Comparison of ENCODE assay signal across 31 cellular contexts in the genomic region with DNA sequence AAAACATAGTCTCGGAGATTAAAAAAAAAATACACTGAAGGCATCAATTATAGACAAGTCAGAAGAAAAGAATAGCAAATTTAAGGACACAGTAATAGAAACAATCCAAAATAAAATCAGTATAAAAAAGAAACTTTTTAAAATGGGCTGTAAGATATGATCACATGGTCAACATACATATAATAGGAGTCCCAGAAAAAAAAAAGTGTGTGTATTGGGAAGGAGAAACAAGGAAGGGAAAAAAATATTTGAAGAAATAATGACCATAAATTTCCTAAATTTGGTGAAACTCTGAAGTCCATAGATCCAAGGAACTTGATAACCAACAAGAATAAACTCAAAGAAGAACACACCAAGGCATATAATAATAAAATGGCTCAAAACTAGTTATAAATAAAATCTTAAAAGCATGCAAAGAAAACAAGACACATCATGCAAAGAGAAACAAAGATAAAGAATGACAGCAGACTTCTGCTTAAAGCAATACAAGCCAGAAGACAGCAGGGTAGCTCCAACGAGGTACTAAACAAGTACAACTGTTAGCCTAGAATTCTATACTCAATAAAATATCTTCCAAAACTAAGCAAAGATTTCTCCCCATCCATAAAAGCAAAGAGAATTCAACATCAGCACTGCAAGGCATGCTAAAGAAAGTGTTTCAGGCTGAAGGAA.
"Had no signal": no experiment of that assay in that cellular context is flagged by ENCODE, and none has a peak within 500 bp of the region (broad histone marks: within the 10 kb centered on the region; RNA-seq: fewer than 3 reads in every experiment).

No MANE protein-coding gene starts in this region.

- H3K27ac Mint-ChIP-seq: natural killer cell; nephron; neural progenitor cell; progenitor cell of endocrine pancreas; stimulated activated memory B cell treated with anti-CD40 and anti-IgM and Interleukin-4, amounts not matched to agents 10 μg/mL and 1 μg/mL and 100 μg/mL, for 72 hours; stimulated activated naive CD8-positive, alpha-beta T cell treated with anti-CD3 and anti-CD28 coated beads, Interleukin-15, amount 100 ng/mL, for 72 hours; type B pancreatic cell had no signal

- H3K27me3 Mint-ChIP-seq: progenitor cell of endocrine pancreas; stimulated activated memory B cell treated with anti-CD40 and anti-IgM and Interleukin-4, amounts not matched to agents 10 μg/mL and 1 μg/mL and 100 μg/mL, for 72 hours; stimulated activated naive CD8-positive, alpha-beta T cell treated with anti-CD3 and anti-CD28 coated beads, Interleukin-15, amount 100 ng/mL, for 72 hours; type B pancreatic cell had no signal

- H3K79me2 ChIP-seq: parathyroid adenoma had no signal

- DNase-seq: natural killer cell; occipital lobe; ovary; posterior cingulate gyrus; psoas muscle; right cardiac atrium; spleen; stimulated activated CD4-positive, alpha-beta T cell treated with anti-CD3 and anti-CD28 coated beads, Interleukin-12 subunit alpha, Interleukin-12 subunit beta, amount 100 ng/mL, for 4 hours; stimulated activated CD4-positive, alpha-beta T cell treated with anti-CD3 and anti-CD28 coated beads, Interleukin-1b, Interleukin-23, amount 100 ng/mL, for 48 hours; stimulated activated CD4-positive, alpha-beta T cell treated with anti-CD3 and anti-CD28 coated beads, Interleukin-4, amount 100 ng/mL, for 1 hour; stimulated activated CD4-positive, alpha-beta T cell treated with anti-CD3 and anti-CD28 coated beads, Interleukin-4, amount 100 ng/mL, for 4 hours; stimulated activated CD8-positive, alpha-beta memory T cell treated with anti-CD3 and anti-CD28 coated beads, Interleukin-4, amount 100 ng/mL, for 48 hours; stimulated activated naive CD4-positive, alpha-beta T cell; stimulated activated naive CD8-positive, alpha-beta T cell treated with anti-CD3 and anti-CD28 coated beads, Interleukin-15, amount 100 ng/mL, for 72 hours; stimulated activated naive CD8-positive, alpha-beta T cell treated with anti-CD3 and anti-CD28 coated beads, Interleukin-15, Interleukin-2, amounts not matched to agents 100 U/mL and 50 U/mL, for 24 hours; substantia nigra; testis; tibial artery; transverse colon had no signal

- H3K9me3 Mint-ChIP-seq: type B pancreatic cell had no signal

- H3K4me2 ChIP-seq: neural progenitor cell, smooth muscle cell had no signal

- H3K36me3 Mint-ChIP-seq: natural killer cell had no signal

- H3K9me3 ChIP-seq: ovary, psoas muscle, suprapubic skin, testis, tibial artery, vagina had no signal

- ATAC-seq: natural killer cell; psoas muscle; right cardiac atrium; sciatic nerve; stimulated activated memory B cell treated with anti-CD40 and anti-IgM and Interleukin-4, amounts not matched to agents 10 μg/mL and 1 μg/mL and 100 μg/mL, for 72 hours; stimulated activated naive CD8-positive, alpha-beta T cell treated with anti-CD3 and anti-CD28 coated beads, Interleukin-15, amount 100 ng/mL, for 72 hours; stimulated activated naive CD8-positive, alpha-beta T cell treated with anti-CD3 and anti-CD28 coated beads, Interleukin-15, Interleukin-2, amounts not matched to agents 100 U/mL and 50 U/mL, for 24 hours had no signal

- H3K27ac ChIP-seq: neural progenitor cell, ovary, parathyroid adenoma, psoas muscle, skin epidermis, spleen, suprapubic skin, testis, tibial artery, transverse colon, vagina had no signal

- H3K4me1 Mint-ChIP-seq: nephron; neural progenitor cell; stimulated activated memory B cell treated with anti-CD40 and anti-IgM and Interleukin-4, amounts not matched to agents 10 μg/mL and 1 μg/mL and 100 μg/mL, for 72 hours; stimulated activated naive CD8-positive, alpha-beta T cell treated with anti-CD3 and anti-CD28 coated beads, Interleukin-15, amount 100 ng/mL, for 72 hours had no signal

- H3K27me3 ChIP-seq: neural progenitor cell, ovary, spleen, suprapubic skin, testis, tibial artery, transverse colon, vagina had no signal

- H3K4me3 Mint-ChIP-seq: natural killer cell; nephron; neural progenitor cell; stimulated activated memory B cell treated with anti-CD40 and anti-IgM and Interleukin-4, amounts not matched to agents 10 μg/mL and 1 μg/mL and 100 μg/mL, for 72 hours; stimulated activated naive CD8-positive, alpha-beta T cell treated with anti-CD3 and anti-CD28 coated beads, Interleukin-15, amount 100 ng/mL, for 72 hours; type B pancreatic cell had no signal

- H3K4me1 ChIP-seq: neural progenitor cell, spleen, transverse colon, vagina had no signal

- H3K9ac ChIP-seq: neural progenitor cell, parathyroid adenoma had no signal

- H2AFZ ChIP-seq: neural progenitor cell, parathyroid adenoma had no signal

- H3K4me3 ChIP-seq: neural progenitor cell, ovary, psoas muscle, skin epidermis, smooth muscle cell, spleen, suprapubic skin, testis, tibial artery, transverse colon, vagina had no signal

- FAIRE-seq: urothelium cell line had no signal

- H3K36me3 ChIP-seq: ovary had no signal
